8 cellular contexts compared by ENCODE assay signal in genomic region chr6:107488875-107489635, GRCh38. TPM values are rescaled to one million over a fixed set of nuclear protein-coding genes. Genes with fewer than 3 reads are reported as not detected.
DNase-seq lines count a peak whose midpoint lies in the region; ATAC-seq and TF ChIP-seq lines count a peak whose summit lies in the region.

No MANE protein-coding gene starts in this region.

- H3K36me3 ChIP-seq in GM06990 (ENCODE audit: control insufficient read depth, insufficient read depth, low read length) = no peaks in the 10 kb centered on the region
- H3K36me3 ChIP-seq in KMS-11 (ENCODE audit: insufficient read depth) = no peaks in the 10 kb centered on the region
- no peaks in the 10 kb centered on the region for H3K36me3 ChIP-seq in mucosa of stomach (ENCODE audit: control insufficient read depth, insufficient read depth, low read length)
- no peaks in the 10 kb centered on the region for H3K36me3 ChIP-seq in thymus (ENCODE audit: control insufficient read depth, insufficient read depth)

- no peak overlapping the region for H3K27ac Mint-ChIP-seq in activated CD4-positive, alpha-beta T cell treated with anti-CD3 and anti-CD28 coated beads, Interleukin-2, amount 10 ng/mL, durations not matched to agents 7 days and 5 days

- no peak for TF ChIP-seq POLR2A in erythroblast (IDR thresholded peaks at IDR 0.05; ENCODE audit: low read length)

- H3K4me2 ChIP-seq in KMS-11 = peak overlapping the region; percentile 42; the same call in 1 of the 2 replicates

- peak; percentile 30 for DNase-seq in GM06990 (ENCODE audit: extremely low read depth, insufficient read length)
- DNase-seq in activated CD4-positive, alpha-beta T cell treated with anti-CD3 and anti-CD28 coated beads, Interleukin-2, amount 10 ng/mL, durations not matched to agents 7 days and 5 days = no peak
- DNase-seq in erythroblast (lab: John Stamatoyannopoulos, UW) = peak; percentile 49 to 72

- H4K20me1 ChIP-seq in KMS-11 (ENCODE audit: insufficient read depth) = no peaks in the 10 kb centered on the region

- peak overlapping the region; percentile 73 for H3K4me3 Mint-ChIP-seq in activated CD4-positive, alpha-beta T cell treated with anti-CD3 and anti-CD28 coated beads, Interleukin-2, amount 10 ng/mL, durations not matched to agents 7 days and 5 days

- no peaks in the 10 kb centered on the region for H3K9me3 ChIP-seq in mucosa of stomach (ENCODE audit: control insufficient read depth, low read length)
- H3K9me3 ChIP-seq in thymus (ENCODE audit: control insufficient read depth) = no peaks in the 10 kb centered on the region

- TF ChIP-seq CTCF in GM06990 (IDR thresholded peaks at IDR 0.05; ENCODE audit: insufficient read depth, low read length, poor library complexity, severe bottlenecking) = no peak
- no peak for TF ChIP-seq CTCF in KMS-11 (conservative IDR thresholded peaks at IDR 0.05; ENCODE audit: low read depth, low read length)

- no peaks in the 10 kb centered on the region for H3K36me3 Mint-ChIP-seq in activated CD4-positive, alpha-beta T cell treated with anti-CD3 and anti-CD28 coated beads, Interleukin-2, amount 10 ng/mL, durations not matched to agents 7 days and 5 days (ENCODE audit: low read depth)

- peak overlapping the region; percentile 52; the same call in 1 of the 2 replicates for H2AFZ ChIP-seq in KMS-11 (ENCODE audit: low read depth)

- peaks cover 20% of the 10 kb centered on the region; the same call in 1 of the 2 replicates for H3K79me2 ChIP-seq in KMS-11 (ENCODE audit: insufficient read depth, low read depth)

- peaks cover 22% of the 10 kb centered on the region for H3K4me1 Mint-ChIP-seq in activated CD4-positive, alpha-beta T cell treated with anti-CD3 and anti-CD28 coated beads, Interleukin-2, amount 10 ng/mL, durations not matched to agents 7 days and 5 days

- H3K9ac ChIP-seq in KMS-11 (no peak overlapping the region), mucosa of stomach (ENCODE audit: low read length) (peak overlapping the region; percentile 31)

- peaks cover 52% of the 10 kb centered on the region for H3K27me3 Mint-ChIP-seq in activated CD4-positive, alpha-beta T cell treated with anti-CD3 and anti-CD28 coated beads, Interleukin-2, amount 10 ng/mL, durations not matched to agents 7 days and 5 days

- H3K4me3 ChIP-seq in GM06990 (replicated peaks; ENCODE audit: low read depth, low read length) = peak overlapping the region; percentile 61
- H3K4me3 ChIP-seq in KMS-11 (IDR thresholded peaks at IDR 0.05; ENCODE audit: insufficient read depth, low read depth, low read length) = no peak overlapping the region
- peak overlapping the region; percentile 60 for H3K4me3 ChIP-seq in mucosa of stomach (ENCODE audit: low read length)
- H3K4me3 ChIP-seq in thymus (ENCODE audit: low read length) = peak overlapping the region; percentile 76

- ATAC-seq in GM18873 (IDR thresholded peaks at IDR 0.05; ENCODE audit: low FRiP score, unreplicated experiment) = no peak
- no peak for ATAC-seq in HG03139 (IDR thresholded peaks at IDR 0.05; ENCODE audit: unreplicated experiment)

- no peaks in the 10 kb centered on the region for H3K9me3 Mint-ChIP-seq in activated CD4-positive, alpha-beta T cell treated with anti-CD3 and anti-CD28 coated beads, Interleukin-2, amount 10 ng/mL, durations not matched to agents 7 days and 5 days

- H3K4me1 ChIP-seq in KMS-11 (ENCODE audit: low read depth, poor library complexity, severe bottlenecking) (peaks cover 27% of the 10 kb centered on the region), mucosa of stomach (ENCODE audit: control insufficient read depth, insufficient read depth, low read length) (peaks cover 9% of the 10 kb centered on the region), thymus (ENCODE audit: control insufficient read depth, insufficient read depth, low read length) (peaks cover 6% of the 10 kb centered on the region)

- CTCF ChIA-PET in activated CD4-positive, alpha-beta T cell treated with anti-CD3 and anti-CD28 coated beads, Interleukin-2, amount 10 ng/mL, durations not matched to agents 7 days and 5 days (lab: Charles Lee) = interaction anchor here (1.1 to 1.8 kb wide), 2 partner anchors 16 to 29 kb away, joined by 3 to 5 read pairs; no protein-coding TSS in a partner anchor

- H3K27ac ChIP-seq in KMS-11 = no peak overlapping the region
- H3K27ac ChIP-seq in thymus (ENCODE audit: low read depth) = no peak overlapping the region

- 1% methylated on average over 51 of the region's 51 CpGs for WGBS in thymus

- H3K27me3 ChIP-seq in GM06990 (replicated peaks; ENCODE audit: control insufficient read depth, insufficient read depth, low read length) (peaks cover 2% of the 10 kb centered on the region), KMS-11 (ENCODE audit: insufficient read depth, low read depth) (no peaks in the 10 kb centered on the region), mucosa of stomach (ENCODE audit: control insufficient read depth, insufficient read depth, low read length) (peaks cover 42% of the 10 kb centered on the region), thymus (ENCODE audit: control insufficient read depth, insufficient read depth) (peaks cover 71% of the 10 kb centered on the region)

- POLR2A ChIA-PET in activated CD4-positive, alpha-beta T cell treated with anti-CD3 and anti-CD28 coated beads, Interleukin-2, amount 10 ng/mL, durations not matched to agents 7 days and 5 days (lab: Charles Lee) = no interaction called here

RNA-seq across cellular contexts. Expression of gene SOBP, which starts 0.9 kb away (rescaled TPM):
- under 1 TPM; 0.27 to 0.31 TPM for total RNA-seq in activated CD4-positive, alpha-beta T cell treated with anti-CD3 and anti-CD28 coated beads, Interleukin-2, amount 10 ng/mL, durations not matched to agents 7 days and 5 days
- 4.2 TPM for polyA plus RNA-seq in thymus

RNA-seq across cellular contexts. Expression of gene PDSS2, which starts 29.7 kb away (rescaled TPM):
- 10 to 100 TPM; 10.9 to 13.9 TPM for total RNA-seq in activated CD4-positive, alpha-beta T cell treated with anti-CD3 and anti-CD28 coated beads, Interleukin-2, amount 10 ng/mL, durations not matched to agents 7 days and 5 days
- 9.8 TPM for polyA plus RNA-seq in thymus
